ENCODE assay signal across 13 cellular contexts in genomic region chr22:41909290-41910049, GRCh38. TPM values are rescaled to one million over a fixed set of nuclear protein-coding genes. Genes with fewer than 3 reads are reported as not detected.
DNase-seq lines count a peak whose midpoint lies in the region; ATAC-seq, FAIRE-seq and TF ChIP-seq lines count a peak whose summit lies in the region.
"Had no signal": no experiment of that assay in that cellular context is flagged by ENCODE, and none has a peak within 500 bp of the region (broad histone marks: within the 10 kb centered on the region; RNA-seq: fewer than 3 reads in every experiment).

No MANE protein-coding gene starts in this region.

- H4K8ac ChIP-seq in H1 (ENCODE audit: extremely low read depth, insufficient read depth, low read length), result no peak overlapping the region

- TF ChIP-seq EP300 in H1 (IDR thresholded peaks at IDR 0.05; ENCODE audit: borderline replicate concordance in 1 of 2, low read depth in 2 of 2, low read length in 2 of 2), result no peak
- no peak for TF ChIP-seq EP300 in transverse colon (IDR thresholded peaks at IDR 0.05; ENCODE audit: low read depth)

- no peak overlapping the region for H3K56ac ChIP-seq in H1 (replicated peaks; ENCODE audit: insufficient read length, low read depth, low read length)

- H2BK15ac ChIP-seq in H1 (ENCODE audit: low read length), result 0 out of 2 replicates have a peak overlapping the region, but pooled peaks have one; percentile 3

- H3K9me3 ChIP-seq in H1 (ENCODE audit: insufficient read depth in 2 of 2, low read depth in 1 of 2, low read length in 1 of 2) (no peaks in the 10 kb centered on the region; a peak in 1 of 4 replicates), vagina (no peaks in the 10 kb centered on the region), transverse colon (no peaks in the 10 kb centered on the region), kidney (ENCODE audit: control insufficient read depth in 1 of 2, low read length in 2 of 2) (no peaks in the 10 kb centered on the region)

- no peak overlapping the region for H2BK120ac ChIP-seq in H1 (replicated peaks; ENCODE audit: low read depth, low read length)

- H3K4me3 Mint-ChIP-seq in stimulated activated naive CD8-positive, alpha-beta T cell treated with anti-CD3 and anti-CD28 coated beads, Interleukin-15, Interleukin-2, amounts not matched to agents 100 ng/mL and 50 ng/mL, for 24 hours, result peak overlapping the region; percentile 20
- peak overlapping the region in 9 of 10 donors; percentile 28 to 82 (median 64) for H3K4me3 Mint-ChIP-seq in naive thymus-derived CD8-positive, alpha-beta T cell

- no peak overlapping the region for H3K23ac ChIP-seq in H1 (ENCODE audit: insufficient read length)

- H3K9ac ChIP-seq in H1 (replicated peaks in 1 of 4; ENCODE audit: extremely low read depth in 1 of 4, low read depth in 3 of 4, low read length in 3 of 4), result no peak overlapping the region
- H3K9ac ChIP-seq in kidney (ENCODE audit: low read length in 2 of 2), result no peak overlapping the region

- H2AFZ ChIP-seq in H1 (ENCODE audit: low read length), result no peak overlapping the region

- POLR2A ChIA-PET in H1 (lab: Charles Lee; ENCODE audit: partially characterized antibody), result interaction anchor here (0.8 to 3.5 kb wide), 8 partner anchors 8 to 65 kb away, joined by 3 to 19 read pairs (median 6); partner anchors contain the start of genes CENPM and TNFRSF13C
- POLR2A ChIA-PET in naive thymus-derived CD8-positive, alpha-beta T cell (lab: Charles Lee), result interaction anchor here (2.8 kb wide), 1 partner anchor 17 kb away, joined by 11 read pairs; the partner anchor contains the start of gene TNFRSF13C

- H3K4me3 ChIP-seq in H1 (ENCODE audit: extremely low read depth in 1 of 4, insufficient read depth in 2 of 4, low read depth in 3 of 4, low read length in 4 of 4) (peak overlapping the region in 1 of 4 experiments; percentile 55; a peak in 3 of 8 replicates), vagina (peak overlapping the region; percentile 21 to 40), transverse colon (peak overlapping the region in 2 of 4 donors; percentile 32 to 41), kidney (ENCODE audit: low read length in 2 of 2) (no peak overlapping the region)

- peaks cover 0 to 28% (median 11%) of the 10 kb centered on the region in 4 experiments; a peak in 6 of 7 replicates for H3K4me1 ChIP-seq in H1 (replicated peaks in 1 of 4; ENCODE audit: control insufficient read depth in 3 of 4, insufficient read depth in 4 of 4, low read length in 3 of 4)
- peaks cover 20% of the 10 kb centered on the region for H3K4me1 ChIP-seq in vagina
- H3K4me1 ChIP-seq in transverse colon, result peaks cover 11 to 28% (median 26%) of the 10 kb centered on the region in 4 donors
- peaks cover 0 to 8% of the 10 kb centered on the region in 2 donors for H3K4me1 ChIP-seq in kidney (ENCODE audit: control insufficient read depth in 1 of 2, insufficient read depth in 1 of 2, low read depth in 1 of 2, low read length in 2 of 2)

- H3K27ac ChIP-seq in H1 (ENCODE audit: low read depth, low read length) (no peak overlapping the region), vagina (no peak overlapping the region), transverse colon (no peak overlapping the region), kidney (ENCODE audit: low read depth in 2 of 2, low read length in 2 of 2) (no peak overlapping the region)
- H3K27ac ChIP-seq: HL-60 had no signal

- TF ChIP-seq RAD21 in H1 (IDR thresholded peaks at IDR 0.05 in 1 of 2, conservative IDR thresholded peaks at IDR 0.05 in 1 of 2; ENCODE audit: low read depth in 2 of 2, low read length in 2 of 2), result no peak

- no peak overlapping the region for H2AK5ac ChIP-seq in H1 (ENCODE audit: low read depth, low read length)

- CTCF ChIA-PET in H1 (lab: Charles Lee; ENCODE audit: partially characterized antibody), result interaction anchor here (0.6 to 5.2 kb wide), 6 partner anchors 15 to 212 kb away, joined by 3 to 32 read pairs (median 6); partner anchors contain the start of gene TNFRSF13C

- no peak for ATAC-seq in stimulated activated naive CD8-positive, alpha-beta T cell treated with anti-CD3 and anti-CD28 coated beads, Interleukin-15, Interleukin-2, amounts not matched to agents 100 U/mL and 50 U/mL, for 24 hours
- ATAC-seq in naive thymus-derived CD8-positive, alpha-beta T cell, result no peak
- no peak for ATAC-seq in GM19351 (IDR thresholded peaks at IDR 0.05; ENCODE audit: unreplicated experiment)

- no peaks in the 10 kb centered on the region for H3K79me2 ChIP-seq in H1 (ENCODE audit: control insufficient read depth in 1 of 2, insufficient read depth in 2 of 2, low read length in 2 of 2)

- H3K14ac ChIP-seq in H1 (ENCODE audit: insufficient read length), result no peak overlapping the region

- H3K79me1 ChIP-seq in H1 (ENCODE audit: low read depth, low read length), result no peaks in the 10 kb centered on the region

- DNase-seq in stimulated activated naive CD8-positive, alpha-beta T cell treated with anti-CD3 and anti-CD28 coated beads, Interleukin-15, Interleukin-2, amounts not matched to agents 100 U/mL and 50 U/mL, for 24 hours, result no peak
- DNase-seq in H1 (ENCODE audit: low read depth in 1 of 2, low spot score in 2 of 2) (peak in 1 of 2 experiments; percentile 80), vagina (ENCODE audit: extremely low spot score in 2 of 2) (no peak), transverse colon (no peak), kidney (no peak)
- no peak for DNase-seq in naive thymus-derived CD8-positive, alpha-beta T cell
- DNase-seq: effector CD4-positive, alpha-beta T cell; small intestine had no signal

- no peak overlapping the region for H2BK5ac ChIP-seq in H1 (ENCODE audit: low read depth, low read length)

- no peak overlapping the region for H3K27ac Mint-ChIP-seq in stimulated activated naive CD8-positive, alpha-beta T cell treated with anti-CD3 and anti-CD28 coated beads, Interleukin-15, Interleukin-2, amounts not matched to agents 100 ng/mL and 50 ng/mL, for 24 hours
- peak overlapping the region in 2 of 10 donors; percentile 25 to 77 for H3K27ac Mint-ChIP-seq in naive thymus-derived CD8-positive, alpha-beta T cell

- H2BK20ac ChIP-seq in H1 (ENCODE audit: low read length), result no peak overlapping the region

- TF ChIP-seq POLR2A in H1 (IDR thresholded peaks at IDR 0.05; ENCODE audit: control extremely low read depth in 1 of 2, low read depth in 2 of 2, low read length in 2 of 2) (no peak), vagina (IDR thresholded peaks at IDR 0.05) (no peak), transverse colon (IDR thresholded peaks at IDR 0.05) (no peak)

- H3K36me3 ChIP-seq in H1 (ENCODE audit: control insufficient read depth in 2 of 4, insufficient read depth in 4 of 4, low read length in 3 of 4) (peaks cover 0 to 27% (median 7%) of the 10 kb centered on the region in 4 experiments; a peak in 5 of 8 replicates), vagina (peaks cover 0 to 23% of the 10 kb centered on the region in 2 donors), transverse colon (peaks cover 0 to 11% (median 4%) of the 10 kb centered on the region in 4 donors), kidney (ENCODE audit: control insufficient read depth in 1 of 2, insufficient read depth in 2 of 2, low read length in 2 of 2) (peaks cover 0 to 15% of the 10 kb centered on the region in 2 donors)

- no peak for TF ChIP-seq CTCF in H1 (IDR thresholded peaks at IDR 0.05; ENCODE audit: control extremely low read depth in 1 of 3, insufficient read depth in 1 of 3, low read depth in 1 of 3, low read length in 3 of 3)
- no peak for TF ChIP-seq CTCF in vagina (IDR thresholded peaks at IDR 0.05)
- no peak for TF ChIP-seq CTCF in transverse colon (IDR thresholded peaks at IDR 0.05)
- no peak for TF ChIP-seq CTCF in kidney (IDR thresholded peaks at IDR 0.05; ENCODE audit: borderline replicate concordance, extremely low read depth, insufficient read depth)

- H3K27me3 Mint-ChIP-seq in stimulated activated naive CD8-positive, alpha-beta T cell treated with anti-CD3 and anti-CD28 coated beads, Interleukin-15, Interleukin-2, amounts not matched to agents 100 ng/mL and 50 ng/mL, for 24 hours, result peaks cover 24% of the 10 kb centered on the region
- H3K27me3 Mint-ChIP-seq in naive thymus-derived CD8-positive, alpha-beta T cell, result peaks cover 16 to 32% (median 23%) of the 10 kb centered on the region in 5 donors

- peaks cover 50 to 62% (median 58%) of the 10 kb centered on the region in 4 experiments for H3K27me3 ChIP-seq in H1 (replicated peaks in 1 of 4; ENCODE audit: control insufficient read depth in 3 of 4, extremely low read depth in 1 of 4, insufficient read depth in 3 of 4, low read length in 3 of 4)
- H3K27me3 ChIP-seq in vagina, result peaks cover 11% of the 10 kb centered on the region
- H3K27me3 ChIP-seq in transverse colon, result peaks cover 56% of the 10 kb centered on the region

- H3K23me2 ChIP-seq in H1 (ENCODE audit: low read depth, low read length), result peaks cover 6% of the 10 kb centered on the region; the same call in 1 of the 2 replicates

- intact Hi-C loops in vagina (cut with DNase I), result no loop called here
- intact Hi-C loops in transverse colon (cut with DNase I; ENCODE audit: low total_unique reads), result no loop called here
- intact Hi-C loops in kidney (cut with DNase I), result no loop called here

- FAIRE-seq in H1 (lab: Jason Lieb, UNC), result no peak
- FAIRE-seq in kidney (lab: Jason Lieb, UNC), result no peak
- FAIRE-seq: keratinocyte, small intestine had no signal

- in situ Hi-C loops in transverse colon (cut with MboI; ENCODE audit: low pct_ligation_motif_present in 1 of 4, low pct_unique_long_range_greater_than_20kb in 1 of 4, low sequenced_read_pairs in 3 of 4), result no loop called here

- H3K4ac ChIP-seq in H1 (replicated peaks; ENCODE audit: insufficient read length, low read depth, low read length), result no peak overlapping the region

- H3K9me3 Mint-ChIP-seq in stimulated activated naive CD8-positive, alpha-beta T cell treated with anti-CD3 and anti-CD28 coated beads, Interleukin-15, Interleukin-2, amounts not matched to agents 100 ng/mL and 50 ng/mL, for 24 hours, result no peaks in the 10 kb centered on the region
- H3K9me3 Mint-ChIP-seq in naive thymus-derived CD8-positive, alpha-beta T cell, result no peaks in the 10 kb centered on the region

- no peak overlapping the region for H4K91ac ChIP-seq in H1 (replicated peaks; ENCODE audit: insufficient read length, low read length)

- peaks cover 18 to 30% of the 10 kb centered on the region in 2 experiments for H4K20me1 ChIP-seq in H1 (replicated peaks in 1 of 2; ENCODE audit: control insufficient read depth in 1 of 2, insufficient read depth in 2 of 2, low read length in 2 of 2)

- H3K4me1 Mint-ChIP-seq in stimulated activated naive CD8-positive, alpha-beta T cell treated with anti-CD3 and anti-CD28 coated beads, Interleukin-15, Interleukin-2, amounts not matched to agents 100 ng/mL and 50 ng/mL, for 24 hours (ENCODE audit: low read depth), result peaks cover 40% of the 10 kb centered on the region
- H3K4me1 Mint-ChIP-seq in naive thymus-derived CD8-positive, alpha-beta T cell, result peaks cover 12 to 34% (median 33%) of the 10 kb centered on the region in 4 donors

- H3K4me2 ChIP-seq in H1 (ENCODE audit: insufficient read depth in 1 of 2, low read depth in 2 of 2, low read length in 2 of 2), result peak overlapping the region; percentile 52 to 62

- peak overlapping the region; percentile 60; the same call in 1 of the 2 replicates for H3K18ac ChIP-seq in H1 (ENCODE audit: extremely low read depth, low read length)

- H2BK12ac ChIP-seq in H1 (ENCODE audit: low read depth, low read length), result no peak overlapping the region

- H3K36me3 Mint-ChIP-seq in stimulated activated naive CD8-positive, alpha-beta T cell treated with anti-CD3 and anti-CD28 coated beads, Interleukin-15, Interleukin-2, amounts not matched to agents 100 ng/mL and 50 ng/mL, for 24 hours (ENCODE audit: low read depth), result peaks cover 6% of the 10 kb centered on the region
- peaks cover 0 to 6% (median 0%) of the 10 kb centered on the region in 3 donors for H3K36me3 Mint-ChIP-seq in naive thymus-derived CD8-positive, alpha-beta T cell

- WGBS in H1 (ENCODE audit: extremely low coverage in 1 of 2, insufficient coverage in 1 of 2, insufficient read length in 1 of 2, insufficient replicate concordance in 2 of 2, low coverage in 1 of 2, low lambda C conversion rate in 2 of 2, missing lambda C conversion rate in 1 of 2), 2 experiments, result 59% methylated on average over 14 of the region's 55 CpGs; no CpG with 5 or more reads in 1 of the 2 experiments
- WGBS in transverse colon (ENCODE audit: low coverage in 1 of 2), 2 donors, result 39% methylated on average over 28 of the region's 55 CpGs; no CpG with 5 or more reads in 1 of the 2 donors

- no peak overlapping the region for H4K5ac ChIP-seq in H1 (ENCODE audit: insufficient read length, low read depth, low read length)

RNA-seq across cellular contexts. Expression of gene SHISA8, which starts 5.4 kb away (rescaled TPM):
- 0.89 and 0.90 TPM in 2 replicates for total RNA-seq in H1 (2021; fragmentation: NEBNext Ultra II Directional; extraction: Animal tissue kit (Norgen Biotek cat#: 25700))
- 0.14 and 0.35 TPM in 2 replicates for polyA plus RNA-seq in H1 (2011; rRNA removed)
- polyA plus RNA-seq in H1 (2011; cell fraction: cytosol; rRNA removed), result 0.39 TPM
- 2.4 TPM for polyA plus RNA-seq in H1 (2011; cell fraction: nucleus; rRNA removed)
- 0.39 to 0.50 TPM in 2 of 4 replicates, not detected in the others for polyA plus RNA-seq in H1 (2012, experiment 1 of 2)
- not detected for polyA plus RNA-seq in H1 (2012, experiment 2 of 2)
- polyA plus RNA-seq in H1 (2013, experiment 1 of 2), result 0.73 TPM
- polyA plus RNA-seq in H1 (2013, experiment 2 of 2), result 0.59 TPM
- polyA minus RNA-seq in H1 (2011; rRNA and poly(A)+ RNA removed), result not detected in 2 replicates
- not detected for polyA minus RNA-seq in H1 (2011; cell fraction: cytosol; rRNA and poly(A)+ RNA removed)
- 0.70 TPM for polyA minus RNA-seq in H1 (2011; cell fraction: nucleus; rRNA and poly(A)+ RNA removed)
- total RNA-seq in naive thymus-derived CD8-positive, alpha-beta T cell, result under 1 TPM in 1 of 2 experiments, not detected in 1; 0.44 TPM
- not detected for polyA plus RNA-seq in naive thymus-derived CD8-positive, alpha-beta T cell
- total RNA-seq in vagina, result not detected
- under 1 TPM in 1 of 4 donors, not detected in 3; 0.32 TPM for total RNA-seq in transverse colon
- total RNA-seq in kidney, result 0.35 TPM
- 0.47 TPM for polyA plus RNA-seq in kidney (ENCODE audit: insufficient read depth, low read depth, low replicate concordance)
- polyA plus RNA-seq: CD14-positive monocyte, keratinocyte had no signal

RNA-seq across cellular contexts. Expression of gene TNFRSF13C, which starts 17.1 kb away (rescaled TPM):
- total RNA-seq in H1 (2021; fragmentation: NEBNext Ultra II Directional; extraction: Animal tissue kit (Norgen Biotek cat#: 25700)), result 1.8 and 2.0 TPM in 2 replicates
- 1.4 TPM in 2 replicates for polyA plus RNA-seq in H1 (2011; rRNA removed)
- 1.00 TPM for polyA plus RNA-seq in H1 (2011; cell fraction: cytosol; rRNA removed)
- polyA plus RNA-seq in H1 (2011; cell fraction: nucleus; rRNA removed), result 4.9 TPM
- polyA plus RNA-seq in H1 (2012, experiment 1 of 2), result 1.0 to 1.8 TPM (median 1.3 TPM) in 4 replicates
- 0.73 TPM for polyA plus RNA-seq in H1 (2012, experiment 2 of 2)
- 1.6 TPM for polyA plus RNA-seq in H1 (2013, experiment 1 of 2)
- 1.6 TPM for polyA plus RNA-seq in H1 (2013, experiment 2 of 2)
- 0.83 and 1.5 TPM in 2 replicates for polyA minus RNA-seq in H1 (2011; rRNA and poly(A)+ RNA removed)
- polyA minus RNA-seq in H1 (2011; cell fraction: cytosol; rRNA and poly(A)+ RNA removed), result 1.2 TPM
- 1.6 TPM for polyA minus RNA-seq in H1 (2011; cell fraction: nucleus; rRNA and poly(A)+ RNA removed)
- total RNA-seq in naive thymus-derived CD8-positive, alpha-beta T cell, result 10 to 100 TPM; 16.8 to 18.3 TPM
- polyA plus RNA-seq in naive thymus-derived CD8-positive, alpha-beta T cell, result under 1 TPM; 0.29 to 0.82 (median 0.56) TPM
- not detected for total RNA-seq in vagina
- 10 to 100 TPM in 1 of 4 donors, 1 to 10 TPM in 1, under 1 TPM in 2; 0.20 to 15.3 (median 4.3) TPM for total RNA-seq in transverse colon
- total RNA-seq in kidney, result 2.9 TPM
- not detected for polyA plus RNA-seq in kidney (ENCODE audit: insufficient read depth, low read depth, low replicate concordance)
- polyA plus RNA-seq: CD14-positive monocyte had no signal

RNA-seq across cellular contexts. Expression of gene CENPM, which starts 37.5 kb away (rescaled TPM):
- 30.0 and 32.0 TPM in 2 replicates for total RNA-seq in H1 (2021; fragmentation: NEBNext Ultra II Directional; extraction: Animal tissue kit (Norgen Biotek cat#: 25700))
- polyA plus RNA-seq in H1 (2011; rRNA removed) (80.4 and 94.6 TPM in 2 replicates), kidney (ENCODE audit: insufficient read depth, low read depth, low replicate concordance) (2.8 TPM)
- polyA plus RNA-seq in H1 (2011; cell fraction: cytosol; rRNA removed), result 68.6 TPM
- polyA plus RNA-seq in H1 (2011; cell fraction: nucleus; rRNA removed), result 146 TPM
- polyA plus RNA-seq in H1 (2012, experiment 1 of 2), result 22.9 to 58.2 TPM (median 53.9 TPM) in 4 replicates
- 81.1 TPM for polyA plus RNA-seq in H1 (2012, experiment 2 of 2)
- 54.0 TPM for polyA plus RNA-seq in H1 (2013, experiment 1 of 2)
- polyA plus RNA-seq in H1 (2013, experiment 2 of 2), result 50.9 TPM
- polyA minus RNA-seq in H1 (2011; rRNA and poly(A)+ RNA removed), result 43.8 and 44.6 TPM in 2 replicates
- 29.3 TPM for polyA minus RNA-seq in H1 (2011; cell fraction: cytosol; rRNA and poly(A)+ RNA removed)
- polyA minus RNA-seq in H1 (2011; cell fraction: nucleus; rRNA and poly(A)+ RNA removed), result 48.6 TPM
- total RNA-seq in naive thymus-derived CD8-positive, alpha-beta T cell, result 1 to 10 TPM; 3.2 to 3.6 TPM
- 1 to 10 TPM; 2.1 to 7.2 (median 2.3) TPM for polyA plus RNA-seq in naive thymus-derived CD8-positive, alpha-beta T cell
- total RNA-seq in vagina (not detected), transverse colon (10 to 100 TPM in 2 of 4 donors, 1 to 10 TPM in 1, not detected in 1; 6.0 to 22.9 (median 11.0) TPM), kidney (2.8 TPM)

RNA-seq across cellular contexts. Expression of gene SEPTIN3, which starts 59.8 kb away (rescaled TPM):
- 38.9 and 39.1 TPM in 2 replicates for total RNA-seq in H1 (2021; fragmentation: NEBNext Ultra II Directional; extraction: Animal tissue kit (Norgen Biotek cat#: 25700))
- polyA plus RNA-seq in H1 (2011; rRNA removed), result 39.7 and 52.9 TPM in 2 replicates
- 49.5 TPM for polyA plus RNA-seq in H1 (2011; cell fraction: cytosol; rRNA removed)
- 42.1 TPM for polyA plus RNA-seq in H1 (2011; cell fraction: nucleus; rRNA removed)
- polyA plus RNA-seq in H1 (2012, experiment 1 of 2), result 45.3 to 51.2 TPM (median 49.0 TPM) in 4 replicates
- 25.0 TPM for polyA plus RNA-seq in H1 (2012, experiment 2 of 2)
- 20.4 TPM for polyA plus RNA-seq in H1 (2013, experiment 1 of 2)
- 21.2 TPM for polyA plus RNA-seq in H1 (2013, experiment 2 of 2)
- polyA minus RNA-seq in H1 (2011; rRNA and poly(A)+ RNA removed), result 66.0 and 66.2 TPM in 2 replicates
- 28.8 TPM for polyA minus RNA-seq in H1 (2011; cell fraction: cytosol; rRNA and poly(A)+ RNA removed)
- 22.9 TPM for polyA minus RNA-seq in H1 (2011; cell fraction: nucleus; rRNA and poly(A)+ RNA removed)
- total RNA-seq in naive thymus-derived CD8-positive, alpha-beta T cell, result under 1 TPM in 1 of 2 experiments, not detected in 1; 0.18 TPM
- polyA plus RNA-seq in naive thymus-derived CD8-positive, alpha-beta T cell, result not detected
- total RNA-seq in vagina, result 1.5 TPM
- total RNA-seq in transverse colon, result under 1 TPM in 2 of 4 donors, not detected in 2; 0.48 to 0.68 TPM
- 0.22 TPM for total RNA-seq in kidney
- 0.49 TPM for polyA plus RNA-seq in kidney (ENCODE audit: insufficient read depth, low read depth, low replicate concordance)

Comparison
In these comparisons a context has a peak if more than half of its experiments do, and no peak if none do; other contexts are left out.
1. H3K4me3 ChIP-seq: peak in vagina (2 of 2); none in kidney (0 of 2).